Comparison of ENCODE assay signal across 18 cellular contexts in genomic region chr15:39357478-39358268, GRCh38.
DNase-seq lines count a peak whose midpoint lies in the region; ATAC-seq and TF ChIP-seq lines count a peak whose summit lies in the region.
"Had no signal": no experiment of that assay in that cellular context is flagged by ENCODE, and none has a peak within 500 bp of the region (broad histone marks: within the 10 kb centered on the region; RNA-seq: fewer than 3 reads in every experiment).

No MANE protein-coding gene starts in this region.

- H3K4me1 ChIP-seq in Caco-2 (peaks cover 49% of the 10 kb centered on the region), Loucy (ENCODE audit: insufficient read depth, low read length, poor library complexity, severe bottlenecking) (no peaks in the 10 kb centered on the region)
- H3K4me1 ChIP-seq: BLaER1 treated with 17β-estradiol and CSF1 and Interleukin-3, amounts not matched to agents 10 nM and 100 nM had no signal

- no peaks in the 10 kb centered on the region for H3F3A ChIP-seq in Loucy (ENCODE audit: low read depth)

- no TSS peak for BruUV-seq in Caco-2 (replicated peaks; lab: Mats Ljungman, UMichigan)

- ATAC-seq in sciatic nerve (peak; percentile 73), HG03460 (IDR thresholded peaks at IDR 0.05; ENCODE audit: unreplicated experiment) (no peak), HG03139 (IDR thresholded peaks at IDR 0.05; ENCODE audit: unreplicated experiment) (no peak)
- ATAC-seq: T-helper 17 cell had no signal

- no peak overlapping the region for H3K4me3 Mint-ChIP-seq in Caco-2 (ENCODE audit: unreplicated experiment)
- H3K4me3 Mint-ChIP-seq: activated naive CD4-positive, alpha-beta T cell treated with anti-CD3 and anti-CD28 coated beads for 36 hours; T-helper 17 cell had no signal

- H3K36me3 Mint-ChIP-seq in Caco-2 (ENCODE audit: insufficient read depth, unreplicated experiment) = peaks cover 6% of the 10 kb centered on the region

- H3K9me3 Mint-ChIP-seq in Caco-2 (ENCODE audit: unreplicated experiment) = no peaks in the 10 kb centered on the region
- H3K9me3 Mint-ChIP-seq: activated naive CD4-positive, alpha-beta T cell treated with anti-CD3 and anti-CD28 coated beads for 36 hours had no signal

- H3K27me3 Mint-ChIP-seq in Caco-2 (ENCODE audit: insufficient read depth, unreplicated experiment) = no peaks in the 10 kb centered on the region

- H3K4me3 ChIP-seq in Caco-2 (ENCODE audit: low read depth, low read length) = no peak overlapping the region
- no peak overlapping the region for H3K4me3 ChIP-seq in Loucy (ENCODE audit: low read length, poor library complexity, severe bottlenecking)
- no peak overlapping the region for H3K4me3 ChIP-seq in fibroblast of villous mesenchyme (ENCODE audit: low read depth, low read length)
- H3K4me3 ChIP-seq: BLaER1 treated with 17β-estradiol and CSF1 and Interleukin-3, amounts not matched to agents 10 nM and 100 nM; upper lobe of left lung had no signal

- H3K36me3 ChIP-seq in Caco-2 (ENCODE audit: control insufficient read depth, insufficient read depth, low read length) = no peaks in the 10 kb centered on the region
- no peaks in the 10 kb centered on the region for H3K36me3 ChIP-seq in Loucy (ENCODE audit: insufficient read depth, low read length)
- H3K36me3 ChIP-seq: BLaER1 treated with 17β-estradiol and CSF1 and Interleukin-3, amounts not matched to agents 10 nM and 100 nM; upper lobe of left lung had no signal

- intact Hi-C loops in Caco-2 (cut with micrococcal nuclease; ENCODE audit: unreplicated experiment) = loop anchor here (10.0 kb wide), 2 partner anchors 77 to 183 kb away; no protein-coding TSS in a partner anchor
- intact Hi-C loops in sciatic nerve (cut with DNase I) = loop anchor here (10.0 kb wide), 1 partner anchor 207 kb away; no protein-coding TSS in a partner anchor

- H3K27ac Mint-ChIP-seq in Caco-2 (ENCODE audit: unreplicated experiment) = peak overlapping the region; percentile 39
- H3K27ac Mint-ChIP-seq: activated naive CD4-positive, alpha-beta T cell treated with anti-CD3 and anti-CD28 coated beads for 36 hours; T-helper 17 cell had no signal

- peak overlapping the region; percentile 7; the same call in 1 of the 2 replicates for H2AFZ ChIP-seq in Loucy (ENCODE audit: low read length)

- no peaks in the 10 kb centered on the region for H3K27me3 ChIP-seq in Caco-2 (replicated peaks; ENCODE audit: control insufficient read depth, insufficient read depth, low read length)
- H3K27me3 ChIP-seq in Loucy (ENCODE audit: insufficient read depth, low read length, poor library complexity, severe bottlenecking) = no peaks in the 10 kb centered on the region
- H3K27me3 ChIP-seq: BLaER1 treated with 17β-estradiol and CSF1 and Interleukin-3, amounts not matched to agents 10 nM and 100 nM; upper lobe of left lung had no signal

- no peaks in the 10 kb centered on the region for H4K20me1 ChIP-seq in Loucy (ENCODE audit: insufficient read depth, low read length, poor library complexity, severe bottlenecking)
- H4K20me1 ChIP-seq: BLaER1 treated with 17β-estradiol and CSF1 and Interleukin-3, amounts not matched to agents 10 nM and 100 nM had no signal

- CTCF ChIA-PET in Caco-2 (lab: Charles Lee) = no interaction called here

- no peak overlapping the region for H3K9ac ChIP-seq in Loucy (ENCODE audit: low read depth, low read length, poor library complexity, severe bottlenecking)
- H3K9ac ChIP-seq: BLaER1 treated with 17β-estradiol and CSF1 and Interleukin-3, amounts not matched to agents 10 nM and 100 nM; KMS-11 had no signal

- H3K9me3 ChIP-seq in Caco-2 (no peaks in the 10 kb centered on the region), Loucy (ENCODE audit: insufficient read depth, low read depth, low read length) (no peaks in the 10 kb centered on the region)
- H3K9me3 ChIP-seq: BLaER1 treated with 17β-estradiol and CSF1 and Interleukin-3, amounts not matched to agents 10 nM and 100 nM; upper lobe of left lung had no signal

- no peak for TF ChIP-seq CTCF in Caco-2 (IDR thresholded peaks at IDR 0.05; ENCODE audit: insufficient read depth in 1 of 2, low read depth in 1 of 2, low read length in 1 of 2, severe bottlenecking in 1 of 2, unreplicated experiment in 1 of 2)
- no peak for TF ChIP-seq CTCF in Loucy (conservative IDR thresholded peaks at IDR 0.05; ENCODE audit: low read length)
- no peak for TF ChIP-seq CTCF in fibroblast of villous mesenchyme (IDR thresholded peaks at IDR 0.05; ENCODE audit: insufficient read depth, low read depth, low read length)

- POLR2A ChIA-PET in Caco-2 (lab: Charles Lee) = no interaction called here

- H3K79me2 ChIP-seq in Loucy (ENCODE audit: insufficient read depth, low read length) = no peaks in the 10 kb centered on the region

- DNase-seq in Caco-2 (no peak), fibroblast of villous mesenchyme (ENCODE audit: low read depth) (peak; percentile 43), sciatic nerve (ENCODE audit: low spot score) (no peak), COLO829 (ENCODE audit: low spot score) (no peak), DMS53 treated with DMSO at 0.1 percent for 48 hours (lab: John Stamatoyannopoulos, UW; ENCODE audit: unreplicated experiment) (no peak)
- DNase-seq: activated CD8-positive, alpha-beta memory T cell treated with anti-CD3 and anti-CD28 coated beads for 24 hours; activated naive CD4-positive, alpha-beta T cell treated with anti-CD3 and anti-CD28 coated beads for 36 hours; GF-D8; head of caudate nucleus; NCI-H2171; retina; T-helper 17 cell; upper lobe of left lung had no signal

- peaks cover 31% of the 10 kb centered on the region for H3K4me1 Mint-ChIP-seq in Caco-2 (ENCODE audit: low read depth, unreplicated experiment)

- no peak overlapping the region for H3K4me2 ChIP-seq in Loucy (ENCODE audit: low read depth, low read length, poor library complexity, severe bottlenecking)
- H3K4me2 ChIP-seq: BLaER1 treated with 17β-estradiol and CSF1 and Interleukin-3, amounts not matched to agents 10 nM and 100 nM; KMS-11 had no signal

- H3K9me2 ChIP-seq in Loucy (replicated peaks; ENCODE audit: low read depth, low read length) = no peaks in the 10 kb centered on the region
